In the genomic region with DNA sequence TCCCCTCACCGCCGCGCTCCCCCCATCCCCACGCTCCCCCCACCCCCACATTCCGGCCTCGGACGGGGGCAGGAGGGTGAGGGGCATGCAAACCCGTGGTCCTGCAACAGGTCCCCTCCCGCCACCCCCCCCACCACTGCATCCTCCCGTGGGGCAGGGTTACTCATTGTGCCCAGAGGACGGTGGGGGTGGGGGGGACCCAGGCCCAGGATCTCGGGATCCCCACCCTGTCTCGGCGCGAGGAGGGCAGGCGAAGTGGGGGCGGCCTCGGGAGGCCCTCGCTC, we compare ENCODE assay signal across 10 cellular contexts. TPM values are rescaled to one million over a fixed set of nuclear protein-coding genes. Genes with fewer than 3 reads are reported as not detected.
A peak's percentile ranks its signal among the peaks of the same experiment; 100 is the strongest.
DNase-seq lines count a peak whose midpoint lies in the region; ATAC-seq, FAIRE-seq and TF ChIP-seq lines count a peak whose summit lies in the region.
"Had no signal": no experiment of that assay in that cellular context is flagged by ENCODE, and none has a peak within 500 bp of the region (broad histone marks: within the 10 kb centered on the region; RNA-seq: fewer than 3 reads in every experiment).

No MANE protein-coding gene starts in this region.

- 1 to 6% methylated on average over 14 to 19 of the region's 19 CpGs for WGBS in pancreas, 2 donors

- CTCF ChIA-PET in BJ (lab: Yijun Ruan, JAX) = no interaction called here

- H3K4me1 ChIP-seq in pancreas (peaks cover 0 to 4% (median 0%) of the 10 kb centered on the region in 3 donors), SJCRH30 (no peaks in the 10 kb centered on the region)

- H3K36me3 ChIP-seq in BJ (ENCODE audit: control insufficient read depth, insufficient read depth, low read length) (no peaks in the 10 kb centered on the region), MG63 (no peaks in the 10 kb centered on the region), pancreas (no peaks in the 10 kb centered on the region), SJCRH30 (peaks cover 74% of the 10 kb centered on the region)

- H3K27me3 ChIP-seq in BJ (ENCODE audit: control insufficient read depth, insufficient read depth, low read length) = no peaks in the 10 kb centered on the region
- H3K27me3 ChIP-seq in MG63 = no peaks in the 10 kb centered on the region
- no peaks in the 10 kb centered on the region for H3K27me3 ChIP-seq in pancreas
- no peaks in the 10 kb centered on the region for H3K27me3 ChIP-seq in SJCRH30

- intact Hi-C loops in pancreas (cut with DNase I) = no loop called here

- no peak overlapping the region for H3K27ac ChIP-seq in pancreas
- H3K27ac ChIP-seq in SJCRH30 = no peak overlapping the region
- H3K27ac ChIP-seq: VCaP had no signal

- H3K9me3 ChIP-seq in MG63 (no peaks in the 10 kb centered on the region), pancreas (no peaks in the 10 kb centered on the region), SJCRH30 (replicated peaks) (peaks cover 30% of the 10 kb centered on the region)

- ATAC-seq in esophagus mucosa (peak; percentile 1), pancreas (no peak), HG03039 (IDR thresholded peaks at IDR 0.05; ENCODE audit: unreplicated experiment) (no peak)

- H3K4me3 ChIP-seq in BJ (ENCODE audit: low read depth, low read length) = peak overlapping the region; percentile 50
- H3K4me3 ChIP-seq in MG63 = peak overlapping the region; percentile 47
- peak overlapping the region; percentile 18 to 48 (median 24) for H3K4me3 ChIP-seq in pancreas
- H3K4me3 ChIP-seq in SJCRH30 = no peak overlapping the region

- DNase-seq in BJ (ENCODE audit: low read depth) = no peak
- DNase-seq in MG63 = no peak
- no peak for DNase-seq in pancreas
- no peak for DNase-seq in SJCRH30
- DNase-seq in C1 segment of cervical spinal cord (lab: John Stamatoyannopoulos, UW) = no peak
- DNase-seq in activated CD8-positive, alpha-beta memory T cell treated with anti-CD3 and anti-CD28 coated beads, Interleukin-2, amount 50 U/mL, for 48 hours = no peak
- DNase-seq: DMS79 treated with DMSO at 0.1 percent for 48 hours had no signal

- POLR2A ChIA-PET in BJ (lab: Charles Lee) = no interaction called here

- TF ChIP-seq CTCF in BJ (IDR thresholded peaks at IDR 0.05; ENCODE audit: insufficient read depth, low read depth, low read length) = no peak
- TF ChIP-seq CTCF in pancreas (IDR thresholded peaks at IDR 0.05) = no peak

- no peak for FAIRE-seq in pancreas (lab: Jason Lieb, UNC)

RNA-seq across cellular contexts. Expression of a gene that starts 8.5 kb away (rescaled TPM):
- 0.11 and 0.12 TPM in 2 replicates for polyA plus RNA-seq in BJ (2011; rRNA removed)
- not detected in 2 replicates for polyA minus RNA-seq in BJ (2011; rRNA and poly(A)+ RNA removed)
- total RNA-seq in MG63 (2014; rRNA removed; shearing (Covaris generic); ENCODE audit: low replicate concordance) = 0.39 and 0.72 TPM in 2 replicates
- total RNA-seq in esophagus mucosa = not detected
- 10 to 100 TPM in 4 of 6 donors, 1 to 10 TPM in 1, under 1 TPM in 1; 0.37 to 49.7 (median 39.0) TPM for total RNA-seq in pancreas
- 100 to 1,000 TPM in 1 of 2 donors, 1 to 10 TPM in 1; 3.8 to 131 TPM for polyA plus RNA-seq in pancreas
- 0.18 TPM in 1 of 2 replicates, not detected in the other for total RNA-seq in SJCRH30 (2014; rRNA removed; shearing (Covaris generic))

RNA-seq across cellular contexts. Expression of a gene that starts 20.3 kb away (rescaled TPM):
- polyA plus RNA-seq in BJ (2011; rRNA removed) (0.04 and 0.07 TPM in 2 replicates), pancreas (1 to 10 TPM in 1 of 2 donors, not detected in 1; 1.8 TPM)
- polyA minus RNA-seq in BJ (2011; rRNA and poly(A)+ RNA removed) = not detected in 2 replicates
- total RNA-seq in MG63 (2014; rRNA removed; shearing (Covaris generic); ENCODE audit: low replicate concordance) = 1.3 and 4.4 TPM in 2 replicates
- total RNA-seq in esophagus mucosa (not detected), pancreas (1 to 10 TPM in 3 of 6 donors, under 1 TPM in 2, not detected in 1; 0.09 to 2.5 (median 1.1) TPM)
- 162 and 186 TPM in 2 replicates for total RNA-seq in SJCRH30 (2014; rRNA removed; shearing (Covaris generic))

RNA-seq across cellular contexts. Expression of a gene that starts 25.7 kb away (rescaled TPM):
- polyA plus RNA-seq in BJ (2011; rRNA removed) (5.5 and 5.9 TPM in 2 replicates), pancreas (1 to 10 TPM; 1.2 to 3.3 TPM)
- polyA minus RNA-seq in BJ (2011; rRNA and poly(A)+ RNA removed) = 4.1 and 6.3 TPM in 2 replicates
- 1.8 and 5.1 TPM in 2 replicates for total RNA-seq in MG63 (2014; rRNA removed; shearing (Covaris generic); ENCODE audit: low replicate concordance)
- total RNA-seq in esophagus mucosa (5.3 TPM), pancreas (10 to 100 TPM in 1 of 6 donors, 1 to 10 TPM in 5; 4.9 to 10.3 (median 6.3) TPM)
- 24.1 and 33.5 TPM in 2 replicates for total RNA-seq in SJCRH30 (2014; rRNA removed; shearing (Covaris generic))

Comparison
In these comparisons a context has a peak if more than half of its experiments do, and no peak if none do; other contexts are left out.
1. RNA of a gene that starts 20.3 kb away (total RNA-seq): 162 to 186 TPM in SJCRH30; 1.3 to 4.4 TPM in MG63, 0.09 to 2.5 TPM in pancreas and not detected in esophagus mucosa (single experiment); every median in the first group is over 10 times any median in the second.